In genomic region chr22:43345356-43345755, GRCh38 we compare ENCODE assay signal across 23 cellular contexts. TPM values are rescaled to one million over a fixed set of nuclear protein-coding genes. Genes with fewer than 3 reads are reported as not detected.
"Had no signal": no experiment of that assay in that cellular context is flagged by ENCODE, and none has a peak within 500 bp of the region (broad histone marks: within the 10 kb centered on the region; RNA-seq: fewer than 3 reads in every experiment).

No MANE protein-coding gene starts in this region.

- DNase-seq: activated CD4-positive, alpha-beta T cell treated with anti-CD3 and anti-CD28 coated beads, Interleukin-2, amount 50 U/mL, for 1 hour; activated CD4-positive, CD25-positive, alpha-beta regulatory T cell treated with anti-CD3 and anti-CD28 coated beads, Interleukin-2, amount 50 U/mL, for 72 hours; activated gamma-delta T cell; activated naive CD4-positive, alpha-beta T cell treated with anti-CD3 and anti-CD28 coated beads, Interleukin-2, amount 10 ng/mL, durations not matched to agents 7 days and 5 days; activated naive CD8-positive, alpha-beta T cell treated with anti-CD3 and anti-CD28 coated beads, Interleukin-2, amount 10 ng/mL, durations not matched to agents 7 days and 5 days; activated T-cell treated with anti-CD3 and anti-CD28 coated beads for 4 hours; dorsolateral prefrontal cortex; effector memory CD8-positive, alpha-beta T cell; gastrocnemius medialis; glutamatergic neuron; left cardiac atrium; naive B cell; nephron progenitor cell; occipital lobe; stimulated activated naive CD4-positive, alpha-beta T cell; T1000 had no signal

- H3K79me2 ChIP-seq: parathyroid adenoma had no signal

- H3K4me3 ChIP-seq: ascending aorta, coronary artery, dorsolateral prefrontal cortex, gastrocnemius medialis, right atrium auricular region, tibial nerve had no signal

- H3K36me3 ChIP-seq: ascending aorta, gastrocnemius medialis, right atrium auricular region, tibial nerve had no signal

- H3K9me3 ChIP-seq: ascending aorta, gastrocnemius medialis, right atrium auricular region, tibial nerve had no signal

- FAIRE-seq: keratinocyte had no signal

- H3K9ac ChIP-seq: parathyroid adenoma had no signal

- H3K27ac ChIP-seq: ascending aorta, coronary artery, dorsolateral prefrontal cortex, gastrocnemius medialis, parathyroid adenoma, right atrium auricular region had no signal

- H3K4me1 ChIP-seq: gastrocnemius medialis, parathyroid adenoma had no signal

RNA-seq across cellular contexts. Expression of gene SCUBE1, which starts 2.2 kb away (rescaled TPM):
- total RNA-seq: pulmonary artery endothelial cell had no signal
- polyA plus RNA-seq: keratinocyte had no signal
